Comparison of ENCODE assay signal across 20 cellular contexts in the genomic region with DNA sequence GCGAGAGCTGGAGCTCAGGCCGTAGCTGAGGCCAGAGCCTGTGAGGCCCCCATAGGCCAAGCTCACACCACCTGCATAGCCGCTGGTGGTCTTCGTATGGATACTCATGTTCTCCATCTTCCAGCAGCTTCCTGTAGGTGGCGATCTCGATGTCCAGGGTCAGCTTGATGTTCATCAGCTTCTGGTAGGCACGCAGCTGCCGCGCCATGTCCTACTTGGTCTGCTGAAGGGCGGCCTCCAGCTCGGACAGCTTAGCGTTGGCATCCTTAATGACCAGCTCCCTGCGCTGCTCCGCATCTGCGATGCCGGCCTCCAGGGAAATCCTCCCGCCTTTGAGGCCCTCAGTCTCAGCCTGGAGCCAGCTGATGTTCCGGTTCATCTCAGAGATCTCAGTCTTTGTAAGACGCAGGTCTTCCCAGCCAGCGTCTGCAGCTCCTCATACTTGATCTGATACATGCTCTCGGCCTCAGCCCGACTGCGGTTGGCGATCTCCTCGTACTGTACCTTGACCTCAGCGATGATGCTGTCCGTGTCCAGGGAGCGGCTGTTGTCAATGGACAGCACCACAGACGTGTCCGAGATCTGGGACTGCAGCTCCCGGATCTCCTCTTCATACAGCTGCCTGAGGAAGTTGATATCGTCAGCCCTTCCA.
DNase-seq lines count a peak whose midpoint lies in the region; ATAC-seq, FAIRE-seq and TF ChIP-seq lines count a peak whose summit lies in the region.
"Had no signal": no experiment of that assay in that cellular context is flagged by ENCODE, and none has a peak within 500 bp of the region (broad histone marks: within the 10 kb centered on the region; RNA-seq: fewer than 3 reads in every experiment).

No MANE protein-coding gene starts in this region.

- no peak overlapping the region for H2AK5ac ChIP-seq in trophoblast cell (ENCODE audit: low read length)

- H4K12ac ChIP-seq in trophoblast cell (ENCODE audit: low read depth, low read length), result no peak overlapping the region

- H3K27me3 ChIP-seq in WERI-Rb-1 (ENCODE audit: insufficient read depth, low read depth, severe bottlenecking) (no peaks in the 10 kb centered on the region), trophoblast cell (ENCODE audit: insufficient read depth, low read length) (no peaks in the 10 kb centered on the region)
- no peaks in the 10 kb centered on the region for H3K27me3 ChIP-seq in CD8-positive, alpha-beta T cell (ENCODE audit: insufficient read depth, low read length)

- H3K36me3 Mint-ChIP-seq in CD8-positive, alpha-beta T cell, result no peaks in the 10 kb centered on the region
- H3K36me3 Mint-ChIP-seq: activated naive CD4-positive, alpha-beta T cell treated with anti-CD3 and anti-CD28 coated beads, Interleukin-2, amount 50 U/mL, for 24 hours had no signal

- POLR2A ChIA-PET in CD8-positive, alpha-beta T cell (lab: Charles Lee), result no interaction called here

- no peaks in the 10 kb centered on the region for H3K9me3 ChIP-seq in WERI-Rb-1 (ENCODE audit: severe bottlenecking)
- H3K9me3 ChIP-seq in trophoblast cell (ENCODE audit: insufficient read depth, low read depth, low read length), result peaks cover 2% of the 10 kb centered on the region
- no peaks in the 10 kb centered on the region for H3K9me3 ChIP-seq in CD8-positive, alpha-beta T cell (ENCODE audit: low read length)
- H3K9me3 ChIP-seq: A549 had no signal

- H3K27ac ChIP-seq in WERI-Rb-1 (no peak overlapping the region), trophoblast cell (ENCODE audit: low read depth, low read length) (no peak overlapping the region)
- no peak overlapping the region for H3K27ac ChIP-seq in CD8-positive, alpha-beta T cell (ENCODE audit: low read depth, low read length)
- H3K27ac ChIP-seq: A549, RWPE1 had no signal

- H3K4me1 ChIP-seq in trophoblast cell (ENCODE audit: control insufficient read depth in 1 of 2, insufficient read depth in 2 of 2, low read length in 2 of 2), result no peaks in the 10 kb centered on the region
- no peaks in the 10 kb centered on the region for H3K4me1 ChIP-seq in CD8-positive, alpha-beta T cell (ENCODE audit: insufficient read depth, low read length)
- H3K4me1 ChIP-seq: A549 had no signal

- no peak overlapping the region for H3K4me3 Mint-ChIP-seq in CD8-positive, alpha-beta T cell
- H3K4me3 Mint-ChIP-seq: activated naive CD4-positive, alpha-beta T cell treated with anti-CD3 and anti-CD28 coated beads, Interleukin-2, amount 50 U/mL, for 24 hours; CD4-positive, alpha-beta T cell; nephron progenitor cell had no signal

- H3K79me2 ChIP-seq in trophoblast cell (ENCODE audit: control insufficient read depth, insufficient read depth, low read length, poor library complexity), result no peaks in the 10 kb centered on the region

- no peak overlapping the region for H3K18ac ChIP-seq in trophoblast cell (ENCODE audit: low read length)

- no peaks in the 10 kb centered on the region for H3K79me1 ChIP-seq in trophoblast cell (ENCODE audit: low read length)

- H4K91ac ChIP-seq in trophoblast cell (ENCODE audit: low read depth, low read length), result no peak overlapping the region

- FAIRE-seq in HTR-8/SVneo (lab: Jason Lieb, UNC), result peak; percentile 58
- FAIRE-seq: A549, keratinocyte had no signal

- H4K8ac ChIP-seq in trophoblast cell (ENCODE audit: low read depth, low read length), result no peak overlapping the region

- no peaks in the 10 kb centered on the region for H3K27me3 Mint-ChIP-seq in CD8-positive, alpha-beta T cell (ENCODE audit: low read depth)
- H3K27me3 Mint-ChIP-seq: activated naive CD4-positive, alpha-beta T cell treated with anti-CD3 and anti-CD28 coated beads, Interleukin-2, amount 50 U/mL, for 24 hours; CD4-positive, alpha-beta T cell had no signal

- no peak overlapping the region for H3K14ac ChIP-seq in trophoblast cell (ENCODE audit: low read length)

- H3K23ac ChIP-seq in trophoblast cell (ENCODE audit: low read length), result no peak overlapping the region

- no peak overlapping the region for H3K4me2 ChIP-seq in trophoblast cell (ENCODE audit: low read length)
- H3K4me2 ChIP-seq: A549 had no signal

- CTCF ChIA-PET in CD8-positive, alpha-beta T cell (lab: Charles Lee), result interaction anchor here (1.1 kb wide), 1 partner anchor 10 kb away, joined by 3 read pairs; no protein-coding TSS in a partner anchor

- H3K27ac Mint-ChIP-seq in CD8-positive, alpha-beta T cell, result no peak overlapping the region
- H3K27ac Mint-ChIP-seq: activated naive CD4-positive, alpha-beta T cell treated with anti-CD3 and anti-CD28 coated beads, Interleukin-2, amount 50 U/mL, for 24 hours; CD4-positive, alpha-beta T cell; nephron progenitor cell had no signal

- H3K4ac ChIP-seq in trophoblast cell (ENCODE audit: low read depth, low read length), result no peak overlapping the region

- H3K36me3 ChIP-seq in WERI-Rb-1, result no peaks in the 10 kb centered on the region
- no peaks in the 10 kb centered on the region for H3K36me3 ChIP-seq in trophoblast cell (ENCODE audit: control insufficient read depth in 1 of 2, insufficient read depth in 2 of 2, low read length in 2 of 2)
- H3K36me3 ChIP-seq in CD8-positive, alpha-beta T cell (ENCODE audit: insufficient read depth, low read length), result no peaks in the 10 kb centered on the region

- H2BK5ac ChIP-seq in trophoblast cell (ENCODE audit: low read depth, low read length, poor library complexity), result no peak overlapping the region

- no peak overlapping the region for H2BK120ac ChIP-seq in trophoblast cell (ENCODE audit: insufficient read depth, low read length, poor library complexity)

- H2AFZ ChIP-seq in trophoblast cell (ENCODE audit: insufficient read depth, low read length, poor library complexity), result no peak overlapping the region

- peak; percentile 31; the same call in 1 of the 2 replicates for TF ChIP-seq CTCF in WERI-Rb-1 (IDR thresholded peaks at IDR 0.05; ENCODE audit: low read depth, low read length)
- TF ChIP-seq CTCF in CD8-positive, alpha-beta T cell (IDR thresholded peaks at IDR 0.05), result no peak

- no peaks in the 10 kb centered on the region for H3K9me3 Mint-ChIP-seq in CD8-positive, alpha-beta T cell
- H3K9me3 Mint-ChIP-seq: activated naive CD4-positive, alpha-beta T cell treated with anti-CD3 and anti-CD28 coated beads, Interleukin-2, amount 50 U/mL, for 24 hours; CD4-positive, alpha-beta T cell; nephron progenitor cell had no signal

- no CpG with 5 or more reads among the region's 32 CpGs for WGBS in trophoblast cell (ENCODE audit: extremely low coverage, insufficient coverage, insufficient read length)

- no peak overlapping the region for H3K9ac ChIP-seq in trophoblast cell (ENCODE audit: low read length)

- H3K4me1 Mint-ChIP-seq in CD8-positive, alpha-beta T cell (ENCODE audit: low read depth), result peaks cover 13% of the 10 kb centered on the region
- H3K4me1 Mint-ChIP-seq: activated naive CD4-positive, alpha-beta T cell treated with anti-CD3 and anti-CD28 coated beads, Interleukin-2, amount 50 U/mL, for 24 hours had no signal

- DNase-seq in NK-92 treated with Interleukin-12 subunit alpha and Interleukin-12 subunit beta, amount 100 ng/mL, for 24 hours (lab: John Stamatoyannopoulos, UW), result peak; percentile 3
- no peak for DNase-seq in NK-92 (lab: John Stamatoyannopoulos, UW; ENCODE audit: unreplicated experiment)
- no peak for DNase-seq in HTR-8/SVneo (ENCODE audit: insufficient read length, low spot score)
- peak; percentile 26 for DNase-seq in WERI-Rb-1
- peak; percentile 3 to 43 for DNase-seq in trophoblast cell
- no peak for DNase-seq in NCI-H2029 (lab: John Stamatoyannopoulos, UW)
- no peak for DNase-seq in SIG-M5 treated with dmso at 0.1 percent for 504 hours (lab: John Stamatoyannopoulos, UW; ENCODE audit: unreplicated experiment)
- no peak for DNase-seq in CD8-positive, alpha-beta T cell
- DNase-seq: activated CD4-positive, CD25-positive, alpha-beta regulatory T cell treated with anti-CD3 and anti-CD28 coated beads, Interleukin-2, amount 50 U/mL, for 72 hours; CD4-positive, alpha-beta T cell; HCEC 1CT; IMR-90; mesenchymal stem cell; NCI-H1092; nephron progenitor cell; stimulated activated naive CD8-positive, alpha-beta T cell treated with anti-CD3 and anti-CD28 coated beads, Interleukin-15, Interleukin-2, amounts not matched to agents 100 U/mL and 50 U/mL, for 24 hours had no signal

- H2BK12ac ChIP-seq in trophoblast cell (ENCODE audit: low read length), result no peak overlapping the region

- intact Hi-C loops in CD8-positive, alpha-beta T cell (cut with DNase I, micrococcal nuclease), result no loop called here

- ATAC-seq in CD8-positive, alpha-beta T cell, result no peak
- ATAC-seq: A549; stimulated activated naive CD8-positive, alpha-beta T cell treated with anti-CD3 and anti-CD28 coated beads, Interleukin-15, Interleukin-2, amounts not matched to agents 100 U/mL and 50 U/mL, for 24 hours had no signal

- H3K4me3 ChIP-seq in WERI-Rb-1 (ENCODE audit: low read depth, low read length), result no peak overlapping the region
- no peak overlapping the region for H3K4me3 ChIP-seq in trophoblast cell (ENCODE audit: low read depth, low read length)
- H3K4me3 ChIP-seq in CD8-positive, alpha-beta T cell (ENCODE audit: low read depth, low read length), result no peak overlapping the region
- H3K4me3 ChIP-seq: A549 had no signal

Comparison
In these comparisons a context has a peak if more than half of its experiments do, and no peak if none do; other contexts are left out.
1. DNase-seq: peak in NK-92 treated with Interleukin-12 subunit alpha and Interleukin-12 subunit beta, amount 100 ng/mL, for 24 hours (single experiment), WERI-Rb-1 (single experiment) and trophoblast cell (2 of 2); none in NK-92 (single experiment), HTR-8/SVneo (single experiment), NCI-H2029 (single experiment), SIG-M5 treated with dmso at 0.1 percent for 504 hours (single experiment) and CD8-positive, alpha-beta T cell (0 of 7).